9 cellular contexts compared by ENCODE assay signal in the genomic region with DNA sequence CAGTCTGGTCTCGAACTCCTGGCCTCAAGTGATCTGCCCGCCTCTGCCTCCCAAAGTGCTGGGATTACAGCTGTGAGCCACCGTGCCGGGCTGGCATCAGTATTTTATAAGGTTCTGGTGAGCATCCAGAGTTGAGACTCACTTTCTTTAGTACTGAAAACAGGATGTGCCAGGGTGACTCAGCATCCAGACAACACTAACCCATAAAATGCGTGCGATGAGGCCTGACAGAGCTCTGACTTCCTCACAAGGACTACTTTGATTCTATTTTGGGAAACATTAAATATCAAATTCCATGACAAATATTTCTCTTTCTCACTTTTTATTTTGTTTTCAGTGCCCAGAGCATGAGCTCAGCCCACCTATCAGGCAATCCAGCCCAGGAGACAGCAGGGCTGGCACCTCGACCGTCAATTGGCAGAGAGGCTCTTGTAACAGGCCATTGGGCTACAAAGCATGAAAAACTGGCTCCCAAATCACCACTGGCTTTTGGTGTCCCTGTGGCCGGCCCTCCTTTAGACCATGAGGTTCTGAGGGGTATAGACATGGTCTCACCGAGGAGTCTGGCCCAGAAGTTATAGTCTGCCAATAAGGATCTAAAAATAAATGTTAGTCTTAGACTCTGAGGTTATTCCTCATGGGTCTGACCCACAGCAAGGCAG.
DNase-seq lines count a peak whose midpoint lies in the region; ATAC-seq and TF ChIP-seq lines count a peak whose summit lies in the region.
"Had no signal": no experiment of that assay in that cellular context is flagged by ENCODE, and none has a peak within 500 bp of the region (broad histone marks: within the 10 kb centered on the region; RNA-seq: fewer than 3 reads in every experiment).

No MANE protein-coding gene starts in this region.

- H3K4me3 Mint-ChIP-seq in activated naive CD8-positive, alpha-beta T cell treated with anti-CD3 and anti-CD28 coated beads, Interleukin-2, amount 50 U/mL, for 24 hours = peak overlapping the region; percentile 3
- no peak overlapping the region for H3K4me3 Mint-ChIP-seq in mesothelial cell of epicardium
- H3K4me3 Mint-ChIP-seq: nephron had no signal

- DNase-seq in DMS53 (lab: John Stamatoyannopoulos, UW) (peak; percentile 77), NOMO-1 (lab: John Stamatoyannopoulos, UW; ENCODE audit: unreplicated experiment in 2 of 2) (peak; percentile 68 to 87), kidney epithelial cell (ENCODE audit: low read depth) (peak; percentile 94), mesothelial cell of epicardium (ENCODE audit: low spot score in 2 of 2, unreplicated experiment in 2 of 2) (no peak)
- DNase-seq in activated naive CD8-positive, alpha-beta T cell treated with anti-CD3 and anti-CD28 coated beads, Interleukin-2, amount 50 U/mL, for 24 hours = peak; percentile 36
- peak; percentile 37 for DNase-seq in stimulated activated CD8-positive, alpha-beta memory T cell treated with anti-CD3 and anti-CD28 coated beads, Interleukin-4, amount 100 ng/mL, for 48 hours
- DNase-seq in activated effector memory CD4-positive, alpha-beta T cell treated with anti-CD3 and anti-CD28 coated beads, Interleukin-2, amount 50 U/mL, for 16 hours = no peak

- no peaks in the 10 kb centered on the region for H3K27me3 Mint-ChIP-seq in activated naive CD8-positive, alpha-beta T cell treated with anti-CD3 and anti-CD28 coated beads, Interleukin-2, amount 50 U/mL, for 24 hours
- no peaks in the 10 kb centered on the region for H3K27me3 Mint-ChIP-seq in mesothelial cell of epicardium (ENCODE audit: low read depth)

- peak overlapping the region; percentile 90 for H3K27ac Mint-ChIP-seq in activated naive CD8-positive, alpha-beta T cell treated with anti-CD3 and anti-CD28 coated beads, Interleukin-2, amount 50 U/mL, for 24 hours
- no peak overlapping the region for H3K27ac Mint-ChIP-seq in mesothelial cell of epicardium

- H3K4me1 Mint-ChIP-seq in activated naive CD8-positive, alpha-beta T cell treated with anti-CD3 and anti-CD28 coated beads, Interleukin-2, amount 50 U/mL, for 24 hours = peaks cover 40% of the 10 kb centered on the region
- H3K4me1 Mint-ChIP-seq in mesothelial cell of epicardium = peaks cover 2% of the 10 kb centered on the region

- peak; percentile 82 for ATAC-seq in activated naive CD8-positive, alpha-beta T cell treated with anti-CD3 and anti-CD28 coated beads, Interleukin-2, amount 50 U/mL, for 24 hours
- ATAC-seq in HG03045 (IDR thresholded peaks at IDR 0.05; ENCODE audit: unreplicated experiment) = no peak

- no peak for TF ChIP-seq CTCF in kidney epithelial cell (IDR thresholded peaks at IDR 0.05; ENCODE audit: insufficient read depth, low read length, poor library complexity, severe bottlenecking)
- no peak for TF ChIP-seq CTCF in mesothelial cell of epicardium (IDR thresholded peaks at IDR 0.05; ENCODE audit: unreplicated experiment)

- H3K36me3 Mint-ChIP-seq in activated naive CD8-positive, alpha-beta T cell treated with anti-CD3 and anti-CD28 coated beads, Interleukin-2, amount 50 U/mL, for 24 hours (ENCODE audit: low read depth) = no peaks in the 10 kb centered on the region
- no peaks in the 10 kb centered on the region for H3K36me3 Mint-ChIP-seq in mesothelial cell of epicardium

- H3K4me3 ChIP-seq in kidney epithelial cell (ENCODE audit: low read depth, low read length) = no peak overlapping the region

- H3K9me3 Mint-ChIP-seq in activated naive CD8-positive, alpha-beta T cell treated with anti-CD3 and anti-CD28 coated beads, Interleukin-2, amount 50 U/mL, for 24 hours = peaks cover 3% of the 10 kb centered on the region
- peaks cover 11% of the 10 kb centered on the region for H3K9me3 Mint-ChIP-seq in mesothelial cell of epicardium

- H3K27me3 ChIP-seq in kidney epithelial cell (ENCODE audit: control insufficient read depth, insufficient read depth, low read length) = no peaks in the 10 kb centered on the region

- H3K36me3 ChIP-seq in kidney epithelial cell (ENCODE audit: control insufficient read depth, insufficient read depth, low read length) = no peaks in the 10 kb centered on the region

Comparison
In these comparisons a context has a peak if more than half of its experiments do, and no peak if none do; other contexts are left out.
1. DNase-seq: peak in DMS53 (single experiment), NOMO-1 (2 of 2), activated naive CD8-positive, alpha-beta T cell treated with anti-CD3 and anti-CD28 coated beads, Interleukin-2, amount 50 U/mL, for 24 hours (single experiment), kidney epithelial cell (single experiment) and stimulated activated CD8-positive, alpha-beta memory T cell treated with anti-CD3 and anti-CD28 coated beads, Interleukin-4, amount 100 ng/mL, for 48 hours (single experiment); none in mesothelial cell of epicardium (0 of 2) and activated effector memory CD4-positive, alpha-beta T cell treated with anti-CD3 and anti-CD28 coated beads, Interleukin-2, amount 50 U/mL, for 16 hours (single experiment).